Comparison of ENCODE assay signal across 27 cellular contexts in the genomic region with DNA sequence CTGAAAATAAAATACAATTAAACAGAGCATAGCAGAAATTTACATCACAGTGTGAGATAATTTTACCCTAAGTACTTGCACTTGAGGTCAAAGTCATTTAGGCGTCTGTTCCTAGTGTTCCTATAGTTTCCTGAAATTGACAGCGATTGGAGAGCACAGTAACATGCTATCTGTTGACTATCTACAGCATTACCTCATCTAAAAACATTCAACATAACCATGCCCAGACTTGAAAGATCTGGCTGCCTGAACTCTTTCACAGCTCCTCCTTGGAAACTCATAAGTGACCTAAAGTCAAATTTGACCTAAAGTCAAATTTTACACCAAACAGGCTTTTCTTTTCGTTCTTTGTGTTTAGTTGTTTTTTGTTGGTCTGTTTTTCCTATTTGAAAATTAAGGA.
"Had no signal": no experiment of that assay in that cellular context is flagged by ENCODE, and none has a peak within 500 bp of the region (broad histone marks: within the 10 kb centered on the region; RNA-seq: fewer than 3 reads in every experiment).

No MANE protein-coding gene starts in this region.

- H3K4me3 Mint-ChIP-seq: activated CD4-positive, alpha-beta memory T cell treated with anti-CD3 and anti-CD28 coated beads for 36 hours; activated CD4-positive, alpha-beta T cell treated with anti-CD3 and anti-CD28 coated beads, Interleukin-2, amount 10 ng/mL, durations not matched to agents 7 days and 5 days; activated naive CD8-positive, alpha-beta T cell treated with anti-CD3 and anti-CD28 coated beads, Interleukin-2, amount 50 U/mL, for 24 hours; activated T-cell treated with anti-CD3 and anti-CD28 coated beads, Interleukin-2, amount 50 U/mL, for 4 hours; IgD-negative memory B cell had no signal

- H3K27ac ChIP-seq: brain microvascular endothelial cell, VCaP had no signal

- H3K4me1 Mint-ChIP-seq: activated CD4-positive, alpha-beta T cell treated with anti-CD3 and anti-CD28 coated beads, Interleukin-2, amount 10 ng/mL, durations not matched to agents 7 days and 5 days; IgD-negative memory B cell had no signal

- H3K36me3 ChIP-seq: brain microvascular endothelial cell, MG63 had no signal

- ATAC-seq: activated naive CD4-positive, alpha-beta T cell treated with anti-CD3 and anti-CD28 coated beads, Interleukin-2, amount 50 U/mL, for 72 hours; activated naive CD8-positive, alpha-beta T cell treated with anti-CD3 and anti-CD28 coated beads, Interleukin-2, amount 50 U/mL, for 24 hours; activated T-cell treated with anti-CD3 and anti-CD28 coated beads, Interleukin-2, amount 50 U/mL, for 4 hours had no signal

- H3K9me3 Mint-ChIP-seq: activated CD4-positive, alpha-beta T cell treated with anti-CD3 and anti-CD28 coated beads, Interleukin-2, amount 10 ng/mL, durations not matched to agents 7 days and 5 days; activated naive CD4-positive, alpha-beta T cell treated with anti-CD3 and anti-CD28 coated beads, Interleukin-2, amount 50 U/mL, for 72 hours; activated naive CD8-positive, alpha-beta T cell treated with anti-CD3 and anti-CD28 coated beads, Interleukin-2, amount 50 U/mL, for 24 hours had no signal

- H3K27ac Mint-ChIP-seq: activated CD4-positive, alpha-beta memory T cell treated with anti-CD3 and anti-CD28 coated beads for 36 hours; activated CD4-positive, alpha-beta T cell treated with anti-CD3 and anti-CD28 coated beads, Interleukin-2, amount 10 ng/mL, durations not matched to agents 7 days and 5 days; activated naive CD4-positive, alpha-beta T cell treated with anti-CD3 and anti-CD28 coated beads, Interleukin-2, amount 50 U/mL, for 72 hours; activated naive CD8-positive, alpha-beta T cell treated with anti-CD3 and anti-CD28 coated beads, Interleukin-2, amount 50 U/mL, for 24 hours; IgD-negative memory B cell had no signal

- H3K27me3 ChIP-seq: MG63 had no signal

- H3K27me3 Mint-ChIP-seq: activated CD4-positive, alpha-beta T cell treated with anti-CD3 and anti-CD28 coated beads, Interleukin-2, amount 10 ng/mL, durations not matched to agents 7 days and 5 days; activated naive CD8-positive, alpha-beta T cell treated with anti-CD3 and anti-CD28 coated beads, Interleukin-2, amount 50 U/mL, for 24 hours had no signal

- DNase-seq: activated CD4-positive, alpha-beta memory T cell treated with anti-CD3 and anti-CD28 coated beads for 36 hours; activated CD4-positive, alpha-beta T cell treated with anti-CD3 and anti-CD28 coated beads, Interleukin-2, amount 10 ng/mL, durations not matched to agents 7 days and 5 days; activated CD4-positive, CD25-positive, alpha-beta regulatory T cell; activated CD8-positive, alpha-beta memory T cell treated with anti-CD3 and anti-CD28 coated beads for 24 hours; activated effector memory CD4-positive, alpha-beta T cell treated with anti-CD3 and anti-CD28 coated beads, Interleukin-2, amount 50 U/mL, for 16 hours; activated naive CD4-positive, alpha-beta T cell treated with Interleukin-2 at 50 U/mL for 16 hours; activated naive CD8-positive, alpha-beta T cell treated with anti-CD3 and anti-CD28 coated beads, Interleukin-2, amount 50 U/mL, for 24 hours; activated T-cell treated with anti-CD3 and anti-CD28 coated beads, Interleukin-2, amount 50 U/mL, for 4 hours; amygdala; brain microvascular endothelial cell; caudate nucleus; KG1; MG63; MV-4-11; NCI-H1092 treated with DMSO at 0.1 percent for 48 hours; NCI-H1417 treated with DMSO at 0.1 percent for 48 hours; NCI-H1694 treated with DMSO at 0.1 percent for 48 hours; NCI-H2029 treated with DMSO at 0.1 percent for 48 hours; NCI-H345; NCI-H510A treated with DMSO at 0.1 percent for 48 hours; NCI-H69; SIG-M5; T-helper 1 cell had no signal

- H3K9me3 ChIP-seq: MG63 had no signal

- FAIRE-seq: RCC 7860 had no signal

- H3K36me3 Mint-ChIP-seq: activated CD4-positive, alpha-beta memory T cell treated with anti-CD3 and anti-CD28 coated beads for 36 hours; activated naive CD4-positive, alpha-beta T cell treated with anti-CD3 and anti-CD28 coated beads, Interleukin-2, amount 50 U/mL, for 72 hours; IgD-negative memory B cell had no signal

- H3K4me3 ChIP-seq: MG63 had no signal
